ENCODE assay signal across 22 cellular contexts in genomic region chr11:11514246-11514645, GRCh38.
"Had no signal": no experiment of that assay in that cellular context is flagged by ENCODE, and none has a peak within 500 bp of the region (broad histone marks: within the 10 kb centered on the region; RNA-seq: fewer than 3 reads in every experiment).

No MANE protein-coding gene starts in this region.

- DNase-seq: activated CD4-positive, alpha-beta memory T cell treated with anti-CD3 and anti-CD28 coated beads for 36 hours; activated CD4-positive, alpha-beta T cell treated with anti-CD3 and anti-CD28 coated beads for 4 hours; activated naive CD8-positive, alpha-beta T cell treated with anti-CD3 and anti-CD28 coated beads for 36 hours; activated T-cell treated with anti-CD3 and anti-CD28 coated beads for 4 hours; amygdala; body of pancreas; effector memory CD8-positive, alpha-beta T cell; foreskin fibroblast; left ventricle myocardium inferior; naive thymus-derived CD4-positive, alpha-beta T cell; nucleus accumbens; posterior cingulate gyrus; retina; stimulated activated CD4-positive, alpha-beta T cell treated with anti-CD3 and anti-CD28 coated beads, Interleukin-12 subunit alpha, Interleukin-12 subunit beta, amount 100 ng/mL, for 4 hours; stimulated activated CD4-positive, alpha-beta T cell treated with anti-CD3 and anti-CD28 coated beads, Interleukin-2, amount 100 ng/mL, for 24 hours; SW 1271; T-helper 2 cell; upper lobe of right lung had no signal

- H3K36me3 Mint-ChIP-seq: activated CD4-positive, alpha-beta memory T cell treated with anti-CD3 and anti-CD28 coated beads for 36 hours; activated naive CD8-positive, alpha-beta T cell treated with anti-CD3 and anti-CD28 coated beads for 36 hours; naive thymus-derived CD4-positive, alpha-beta T cell had no signal

- H3K27me3 ChIP-seq: body of pancreas, hepatocyte, upper lobe of right lung had no signal

- H3K4me1 ChIP-seq: upper lobe of right lung had no signal

- ATAC-seq: body of pancreas; effector memory CD8-positive, alpha-beta T cell; naive thymus-derived CD4-positive, alpha-beta T cell; upper lobe of right lung had no signal

- H2AFZ ChIP-seq: hepatocyte had no signal

- H3K27me3 Mint-ChIP-seq: activated CD4-positive, alpha-beta memory T cell treated with anti-CD3 and anti-CD28 coated beads for 36 hours; activated naive CD8-positive, alpha-beta T cell treated with anti-CD3 and anti-CD28 coated beads for 36 hours; stimulated activated naive CD8-positive, alpha-beta T cell treated with anti-CD3 and anti-CD28 coated beads, Interleukin-15, Interleukin-2, amounts not matched to agents 100 ng/mL and 50 ng/mL, for 24 hours had no signal

- H3K9me3 Mint-ChIP-seq: activated CD4-positive, alpha-beta memory T cell treated with anti-CD3 and anti-CD28 coated beads for 36 hours; activated naive CD8-positive, alpha-beta T cell treated with anti-CD3 and anti-CD28 coated beads for 36 hours; activated T-helper 1 cell treated with anti-CD3 and anti-CD28 coated beads, Interleukin-12 subunit alpha, Interleukin-12 subunit beta, Interleukin-2, Interleukin-4 antibody, amounts not matched to agents 30 ng/mL and 10 ng/mL and 1 ng/mL, durations not matched to agents 14 hours and 24 hours and 36 hours; effector memory CD8-positive, alpha-beta T cell; naive thymus-derived CD4-positive, alpha-beta T cell; stimulated activated naive CD8-positive, alpha-beta T cell treated with anti-CD3 and anti-CD28 coated beads, Interleukin-15, Interleukin-2, amounts not matched to agents 100 ng/mL and 50 ng/mL, for 24 hours had no signal

- H3K4me3 ChIP-seq: body of pancreas, hepatocyte, left ventricle myocardium inferior, thoracic aorta, upper lobe of right lung had no signal

- H3K36me3 ChIP-seq: left ventricle myocardium inferior, thoracic aorta, upper lobe of right lung had no signal

- H3K27ac ChIP-seq: body of pancreas, hepatocyte, left ventricle myocardium inferior, thoracic aorta, upper lobe of right lung had no signal

- H3K4me2 ChIP-seq: hepatocyte had no signal

- H3K4me1 Mint-ChIP-seq: activated naive CD8-positive, alpha-beta T cell treated with anti-CD3 and anti-CD28 coated beads for 36 hours; naive thymus-derived CD4-positive, alpha-beta T cell had no signal

- H3K79me2 ChIP-seq: hepatocyte had no signal

- H3K9me3 ChIP-seq: body of pancreas, left ventricle myocardium inferior, thoracic aorta, upper lobe of right lung had no signal

- H3K4me3 Mint-ChIP-seq: activated CD4-positive, alpha-beta memory T cell treated with anti-CD3 and anti-CD28 coated beads for 36 hours; activated naive CD8-positive, alpha-beta T cell treated with anti-CD3 and anti-CD28 coated beads for 36 hours; activated T-helper 1 cell treated with anti-CD3 and anti-CD28 coated beads, Interleukin-12 subunit alpha, Interleukin-12 subunit beta, Interleukin-2, Interleukin-4 antibody, amounts not matched to agents 30 ng/mL and 10 ng/mL and 1 ng/mL, durations not matched to agents 14 hours and 24 hours and 36 hours; effector memory CD8-positive, alpha-beta T cell; naive thymus-derived CD4-positive, alpha-beta T cell; stimulated activated naive CD8-positive, alpha-beta T cell treated with anti-CD3 and anti-CD28 coated beads, Interleukin-15, Interleukin-2, amounts not matched to agents 100 ng/mL and 50 ng/mL, for 24 hours had no signal

- H3K27ac Mint-ChIP-seq: activated CD4-positive, alpha-beta memory T cell treated with anti-CD3 and anti-CD28 coated beads for 36 hours; activated naive CD8-positive, alpha-beta T cell treated with anti-CD3 and anti-CD28 coated beads for 36 hours; activated T-helper 1 cell treated with anti-CD3 and anti-CD28 coated beads, Interleukin-12 subunit alpha, Interleukin-12 subunit beta, Interleukin-2, Interleukin-4 antibody, amounts not matched to agents 30 ng/mL and 10 ng/mL and 1 ng/mL, durations not matched to agents 14 hours and 24 hours and 36 hours; effector memory CD8-positive, alpha-beta T cell; naive thymus-derived CD4-positive, alpha-beta T cell; stimulated activated naive CD8-positive, alpha-beta T cell treated with anti-CD3 and anti-CD28 coated beads, Interleukin-15, Interleukin-2, amounts not matched to agents 100 ng/mL and 50 ng/mL, for 24 hours had no signal
